In the genomic region with DNA sequence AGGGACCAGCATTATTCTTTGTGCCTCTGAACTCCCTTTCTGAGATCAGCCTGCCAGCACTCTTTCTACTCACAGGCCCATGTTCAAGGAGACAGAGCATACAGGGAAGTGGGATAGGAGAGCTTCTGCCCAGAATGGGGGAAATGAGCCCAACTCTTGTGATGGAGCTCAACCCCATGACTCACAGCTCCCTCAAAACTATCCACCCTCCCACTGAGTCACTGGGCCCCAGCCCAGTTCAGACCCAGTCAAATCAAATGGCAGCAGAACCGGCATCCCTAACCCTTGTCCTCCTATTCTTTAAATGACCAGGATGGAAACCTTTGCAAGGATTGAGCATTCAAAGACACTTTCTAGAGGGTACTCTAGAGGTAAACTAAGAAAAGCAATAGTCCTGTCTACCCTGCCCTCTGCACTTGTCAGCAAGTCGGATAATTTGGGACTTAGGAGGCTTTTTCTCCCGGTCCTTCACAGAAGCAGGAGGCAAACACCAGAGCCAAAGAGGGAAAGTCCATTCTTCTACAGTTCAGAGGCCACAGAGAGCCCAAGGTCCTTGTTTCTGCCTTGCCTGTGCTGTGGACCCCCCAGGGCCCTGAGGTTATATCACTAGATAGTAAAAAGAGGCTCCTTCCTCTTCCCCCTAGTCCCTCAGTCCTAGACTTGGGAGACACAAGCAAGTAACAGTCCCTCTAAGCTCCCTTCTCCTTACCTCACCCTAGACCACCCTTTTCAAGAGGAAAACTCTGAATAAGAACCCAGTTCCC, we compare ENCODE assay signal across 8 cellular contexts. TPM values are rescaled to one million over a fixed set of nuclear protein-coding genes. Genes with fewer than 3 reads are reported as not detected.
A peak's percentile ranks its signal among the peaks of the same experiment; 100 is the strongest.
DNase-seq lines count a peak whose midpoint lies in the region; ATAC-seq and TF ChIP-seq lines count a peak whose summit lies in the region.

No MANE protein-coding gene starts in this region.

- no peaks in the 10 kb centered on the region for H3K9me3 ChIP-seq in BE2C

- no peaks in the 10 kb centered on the region for H3K27me3 ChIP-seq in BE2C

- H3K27me3 Mint-ChIP-seq in T-helper 1 cell treated with Interleukin-12 subunit alpha and Interleukin-12 subunit beta and Interleukin-4 antibody, amounts not matched to agents 30 μg/mL and 1 μg/mL, for 36 hours (ENCODE audit: low read depth): no peaks in the 10 kb centered on the region
- H3K27me3 Mint-ChIP-seq in activated naive CD8-positive, alpha-beta T cell treated with anti-CD3 and anti-CD28 coated beads, Interleukin-2, amount 50 U/mL, for 24 hours: no peaks in the 10 kb centered on the region
- no peaks in the 10 kb centered on the region for H3K27me3 Mint-ChIP-seq in stimulated activated naive B cell treated with anti-CD40 and anti-IgM and Interleukin-4, amounts not matched to agents 10 μg/mL and 1 μg/mL and 100 μg/mL, for 72 hours

- DNase-seq in T-helper 1 cell: no peak
- DNase-seq in activated naive CD8-positive, alpha-beta T cell treated with anti-CD3 and anti-CD28 coated beads, Interleukin-2, amount 50 U/mL, for 24 hours: peak; percentile 17
- peak; percentile 75 for DNase-seq in iris pigment epithelial cell (ENCODE audit: low read depth)
- no peak for DNase-seq in stimulated activated naive B cell treated with anti-CD40 and anti-IgM and Interleukin-4, amounts not matched to agents 10 μg/mL and 1 μg/mL and 100 μg/mL, for 72 hours
- no peak for DNase-seq in HuH-7.5 (ENCODE audit: low spot score)
- DNase-seq in BE2C: no peak

- H3K4me3 ChIP-seq in BE2C (ENCODE audit: low read depth, low read length): no peak overlapping the region

- no peak for TF ChIP-seq CTCF in BE2C (IDR thresholded peaks at IDR 0.05; ENCODE audit: low read depth, low read length)

- H3K36me3 Mint-ChIP-seq in T-helper 1 cell treated with Interleukin-12 subunit alpha and Interleukin-12 subunit beta and Interleukin-4 antibody, amounts not matched to agents 30 μg/mL and 1 μg/mL, for 36 hours (ENCODE audit: low read depth): peaks cover 9% of the 10 kb centered on the region
- H3K36me3 Mint-ChIP-seq in activated naive CD8-positive, alpha-beta T cell treated with anti-CD3 and anti-CD28 coated beads, Interleukin-2, amount 50 U/mL, for 24 hours (ENCODE audit: low read depth): no peaks in the 10 kb centered on the region
- H3K36me3 Mint-ChIP-seq in stimulated activated naive B cell treated with anti-CD40 and anti-IgM and Interleukin-4, amounts not matched to agents 10 μg/mL and 1 μg/mL and 100 μg/mL, for 72 hours: peaks cover 1 to 10% of the 10 kb centered on the region in 2 donors

- no peak for ATAC-seq in activated naive CD8-positive, alpha-beta T cell treated with anti-CD3 and anti-CD28 coated beads, Interleukin-2, amount 50 U/mL, for 24 hours
- no peak for ATAC-seq in stimulated activated naive B cell treated with anti-CD40 and anti-IgM and Interleukin-4, amounts not matched to agents 10 μg/mL and 1 μg/mL and 100 μg/mL, for 72 hours (replicated peaks)
- no peak for ATAC-seq in HG02973 (IDR thresholded peaks at IDR 0.05; ENCODE audit: unreplicated experiment)

- peaks cover 61% of the 10 kb centered on the region for H3K4me1 Mint-ChIP-seq in T-helper 1 cell treated with Interleukin-12 subunit alpha and Interleukin-12 subunit beta and Interleukin-4 antibody, amounts not matched to agents 30 μg/mL and 1 μg/mL, for 36 hours (ENCODE audit: low read depth)
- peaks cover 69% of the 10 kb centered on the region for H3K4me1 Mint-ChIP-seq in activated naive CD8-positive, alpha-beta T cell treated with anti-CD3 and anti-CD28 coated beads, Interleukin-2, amount 50 U/mL, for 24 hours
- H3K4me1 Mint-ChIP-seq in stimulated activated naive B cell treated with anti-CD40 and anti-IgM and Interleukin-4, amounts not matched to agents 10 μg/mL and 1 μg/mL and 100 μg/mL, for 72 hours: peaks cover 45 to 77% of the 10 kb centered on the region in 2 donors

- peak overlapping the region; percentile 86 for H3K27ac Mint-ChIP-seq in T-helper 1 cell treated with Interleukin-12 subunit alpha and Interleukin-12 subunit beta and Interleukin-4 antibody, amounts not matched to agents 30 μg/mL and 1 μg/mL, for 36 hours
- peak overlapping the region; percentile 73 for H3K27ac Mint-ChIP-seq in activated naive CD8-positive, alpha-beta T cell treated with anti-CD3 and anti-CD28 coated beads, Interleukin-2, amount 50 U/mL, for 24 hours
- peak overlapping the region; percentile 92 for H3K27ac Mint-ChIP-seq in stimulated activated naive B cell treated with anti-CD40 and anti-IgM and Interleukin-4, amounts not matched to agents 10 μg/mL and 1 μg/mL and 100 μg/mL, for 72 hours

- peaks cover 16% of the 10 kb centered on the region for H3K4me1 ChIP-seq in BE2C

- no peaks in the 10 kb centered on the region for H3K36me3 ChIP-seq in BE2C

- peak overlapping the region; percentile 78 for H3K4me3 Mint-ChIP-seq in T-helper 1 cell treated with Interleukin-12 subunit alpha and Interleukin-12 subunit beta and Interleukin-4 antibody, amounts not matched to agents 30 μg/mL and 1 μg/mL, for 36 hours
- H3K4me3 Mint-ChIP-seq in activated naive CD8-positive, alpha-beta T cell treated with anti-CD3 and anti-CD28 coated beads, Interleukin-2, amount 50 U/mL, for 24 hours: peak overlapping the region; percentile 72
- H3K4me3 Mint-ChIP-seq in stimulated activated naive B cell treated with anti-CD40 and anti-IgM and Interleukin-4, amounts not matched to agents 10 μg/mL and 1 μg/mL and 100 μg/mL, for 72 hours: peak overlapping the region; percentile 84 to 86

- no peaks in the 10 kb centered on the region for H3K9me3 Mint-ChIP-seq in T-helper 1 cell treated with Interleukin-12 subunit alpha and Interleukin-12 subunit beta and Interleukin-4 antibody, amounts not matched to agents 30 μg/mL and 1 μg/mL, for 36 hours
- no peaks in the 10 kb centered on the region for H3K9me3 Mint-ChIP-seq in activated naive CD8-positive, alpha-beta T cell treated with anti-CD3 and anti-CD28 coated beads, Interleukin-2, amount 50 U/mL, for 24 hours
- no peaks in the 10 kb centered on the region for H3K9me3 Mint-ChIP-seq in stimulated activated naive B cell treated with anti-CD40 and anti-IgM and Interleukin-4, amounts not matched to agents 10 μg/mL and 1 μg/mL and 100 μg/mL, for 72 hours

RNA-seq across cellular contexts. Expression of gene ATOSB, which starts 3.2 kb away (rescaled TPM):
- 17.6 TPM for polyA plus RNA-seq in BE2C (2012; ENCODE audit: insufficient read depth, insufficient read length, low read depth)

RNA-seq across cellular contexts. Expression of gene STOML2, which starts 9.5 kb away (rescaled TPM):
- 142 TPM for polyA plus RNA-seq in BE2C (2012; ENCODE audit: insufficient read depth, insufficient read length, low read depth)

RNA-seq across cellular contexts. Expression of gene PIGO, which starts 16.0 kb away (rescaled TPM):
- 23.5 TPM for polyA plus RNA-seq in BE2C (2012; ENCODE audit: insufficient read depth, insufficient read length, low read depth)

RNA-seq across cellular contexts. Expression of gene FANCG, which starts 32.7 kb away (rescaled TPM):
- 9.5 TPM for polyA plus RNA-seq in BE2C (2012; ENCODE audit: insufficient read depth, insufficient read length, low read depth)

RNA-seq across cellular contexts. Expression of gene VCP, which starts 40.0 kb away (rescaled TPM):
- 117 TPM for polyA plus RNA-seq in BE2C (2012; ENCODE audit: insufficient read depth, insufficient read length, low read depth)

Comparison
In these comparisons a context has a peak if more than half of its experiments do, and no peak if none do; other contexts are left out.
1. DNase-seq: peak in activated naive CD8-positive, alpha-beta T cell treated with anti-CD3 and anti-CD28 coated beads, Interleukin-2, amount 50 U/mL, for 24 hours (single experiment) and iris pigment epithelial cell (single experiment); none in T-helper 1 cell (0 of 5), stimulated activated naive B cell treated with anti-CD40 and anti-IgM and Interleukin-4, amounts not matched to agents 10 μg/mL and 1 μg/mL and 100 μg/mL, for 72 hours (single experiment), HuH-7.5 (single experiment) and BE2C (single experiment).
2. Peak in every context shown above with its lines, with median percentiles within 50 percentile points of each other: H3K27ac Mint-ChIP-seq and H3K4me3 Mint-ChIP-seq.